ENCODE assay signal across 25 cellular contexts in genomic region chr13:80888421-80888820, GRCh38.
"Had no signal": no experiment of that assay in that cellular context is flagged by ENCODE, and none has a peak within 500 bp of the region (broad histone marks: within the 10 kb centered on the region; RNA-seq: fewer than 3 reads in every experiment).

No MANE protein-coding gene starts in this region.

- DNase-seq: colonic mucosa; effector CD8-positive, alpha-beta T cell; foreskin melanocyte; hypothalamus; left ventricle myocardium superior; lower lobe of right lung; naive B cell; sigmoid colon; stimulated activated CD4-positive, alpha-beta T cell treated with anti-CD3 and anti-CD28 coated beads, Interleukin-2, amount 100 ng/mL, for 24 hours; stimulated activated CD4-positive, alpha-beta T cell treated with anti-CD3 and anti-CD28 coated beads, Interleukin-4, amount 100 ng/mL, for 4 hours; stimulated activated naive CD4-positive, alpha-beta T cell; stimulated activated naive CD8-positive, alpha-beta T cell treated with anti-CD3 and anti-CD28 coated beads, Interleukin-15, amount 100 ng/mL, for 72 hours; thyroid gland; trophoblast cell had no signal

- H3K27me3 Mint-ChIP-seq: dendritic cell treated with granulocyte-macrophage colony-stimulating factor and Interleukin-4, amounts not matched to agents 40 ng/mL and 50 ng/mL, for 4 days; memory B cell; naive B cell; stimulated activated naive CD8-positive, alpha-beta T cell treated with anti-CD3 and anti-CD28 coated beads, Interleukin-15, amount 100 ng/mL, for 72 hours had no signal

- FAIRE-seq: endothelial cell of umbilical vein, keratinocyte had no signal

- H3K4me3 Mint-ChIP-seq: dendritic cell treated with granulocyte-macrophage colony-stimulating factor and Interleukin-4, amounts not matched to agents 40 ng/mL and 50 ng/mL, for 4 days; memory B cell; naive B cell; natural killer cell treated with Interleukin-12 subunit alpha and Interleukin-12 subunit beta and Interleukin-15 and Interleukin-18, amount 100 ng/mL, for 72 hours; neural crest cell; stimulated activated naive CD8-positive, alpha-beta T cell treated with anti-CD3 and anti-CD28 coated beads, Interleukin-15, amount 100 ng/mL, for 72 hours had no signal

- H2AFZ ChIP-seq: parathyroid adenoma had no signal

- H3K4me3 ChIP-seq: colonic mucosa, esophagus muscularis mucosa, lower lobe of right lung, prostate gland, right atrium auricular region, sigmoid colon, thyroid gland, vagina had no signal

- H3K9me3 Mint-ChIP-seq: dendritic cell treated with granulocyte-macrophage colony-stimulating factor and Interleukin-4, amounts not matched to agents 40 ng/mL and 50 ng/mL, for 4 days; memory B cell; naive B cell; natural killer cell treated with Interleukin-12 subunit alpha and Interleukin-12 subunit beta and Interleukin-15 and Interleukin-18, amount 100 ng/mL, for 72 hours had no signal

- H3K27ac Mint-ChIP-seq: dendritic cell treated with granulocyte-macrophage colony-stimulating factor and Interleukin-4, amounts not matched to agents 40 ng/mL and 50 ng/mL, for 4 days; memory B cell; natural killer cell treated with Interleukin-12 subunit alpha and Interleukin-12 subunit beta and Interleukin-15 and Interleukin-18, amount 100 ng/mL, for 72 hours; stimulated activated naive CD8-positive, alpha-beta T cell treated with anti-CD3 and anti-CD28 coated beads, Interleukin-15, amount 100 ng/mL, for 72 hours had no signal

- H3K9ac ChIP-seq: parathyroid adenoma had no signal

- H3K79me2 ChIP-seq: parathyroid adenoma had no signal

- ATAC-seq: left ventricle myocardium superior; lower lobe of right lung; natural killer cell treated with Interleukin-12 subunit alpha and Interleukin-12 subunit beta and Interleukin-15 and Interleukin-18, amount 100 ng/mL, for 72 hours; stimulated activated naive CD8-positive, alpha-beta T cell treated with anti-CD3 and anti-CD28 coated beads, Interleukin-15, amount 100 ng/mL, for 72 hours had no signal

- H3K4me1 Mint-ChIP-seq: memory B cell; naive B cell; stimulated activated naive CD8-positive, alpha-beta T cell treated with anti-CD3 and anti-CD28 coated beads, Interleukin-15, amount 100 ng/mL, for 72 hours had no signal

- H3K36me3 Mint-ChIP-seq: memory B cell; naive B cell; natural killer cell treated with Interleukin-12 subunit alpha and Interleukin-12 subunit beta and Interleukin-15 and Interleukin-18, amount 100 ng/mL, for 72 hours had no signal

- H3K27me3 ChIP-seq: colonic mucosa, esophagus muscularis mucosa, right atrium auricular region, sigmoid colon, thyroid gland, vagina had no signal

- H3K9me3 ChIP-seq: colonic mucosa, esophagus muscularis mucosa, lower lobe of right lung, prostate gland, right atrium auricular region, sigmoid colon, thyroid gland, vagina had no signal

- H3K4me1 ChIP-seq: colonic mucosa, esophagus muscularis mucosa, lower lobe of right lung, parathyroid adenoma, prostate gland, right atrium auricular region, thyroid gland, vagina had no signal

- H3K36me3 ChIP-seq: colonic mucosa, esophagus muscularis mucosa, lower lobe of right lung, prostate gland, right atrium auricular region, sigmoid colon, thyroid gland, vagina had no signal

- H3K27ac ChIP-seq: colonic mucosa, esophagus muscularis mucosa, lower lobe of right lung, parathyroid adenoma, prostate gland, right atrium auricular region, sigmoid colon, thyroid gland, vagina had no signal
